Comparison of ENCODE assay signal across 12 cellular contexts in the genomic region with DNA sequence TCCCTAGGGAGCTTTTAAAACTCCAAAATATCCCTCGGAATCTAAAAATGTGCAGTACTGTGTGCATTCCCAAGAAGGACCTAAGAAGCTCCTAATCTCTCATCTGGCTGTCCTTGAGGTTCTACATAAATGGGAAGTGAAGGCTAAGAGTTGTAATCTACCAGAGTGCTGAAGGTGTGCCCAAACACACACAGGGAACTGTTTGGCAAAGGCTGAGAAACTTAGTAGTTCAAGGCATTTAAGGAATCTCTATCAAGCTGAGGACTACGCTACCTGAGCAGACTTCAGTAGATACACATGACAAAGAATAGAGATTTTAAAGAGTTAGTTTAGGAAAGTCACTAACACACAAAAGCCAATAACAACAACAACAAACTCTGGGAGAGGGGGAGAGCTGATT.
"Had no signal": no experiment of that assay in that cellular context is flagged by ENCODE, and none has a peak within 500 bp of the region (broad histone marks: within the 10 kb centered on the region; RNA-seq: fewer than 3 reads in every experiment).

No MANE protein-coding gene starts in this region.

- H3K27me3 ChIP-seq: neural progenitor cell, tibial nerve had no signal

- H3K27ac ChIP-seq: left ventricle myocardium inferior, neural progenitor cell had no signal

- H3K4me3 ChIP-seq: left ventricle myocardium inferior, neural progenitor cell, tibial nerve had no signal

- H3K36me3 ChIP-seq: left ventricle myocardium inferior, neural progenitor cell, tibial nerve had no signal

- DNase-seq: activated CD4-positive, alpha-beta T cell treated with anti-CD3 and anti-CD28 coated beads, Interleukin-2, amount 50 U/mL, for 1 hour; activated naive CD4-positive, alpha-beta T cell treated with Interleukin-2 at 50 U/mL for 16 hours; anterior cingulate cortex; cerebellar nuclear complex; erythroblast; kidney; left ventricle myocardium inferior; stimulated activated CD4-positive, alpha-beta T cell treated with anti-CD3 and anti-CD28 coated beads, Interleukin-12 subunit alpha, Interleukin-12 subunit beta, amount 100 ng/mL, for 4 hours; stimulated activated CD4-positive, alpha-beta T cell treated with anti-CD3 and anti-CD28 coated beads, Interleukin-2, amount 100 ng/mL, for 24 hours had no signal

- ATAC-seq: activated CD4-positive, CD25-positive, alpha-beta regulatory T cell treated with anti-CD3 and anti-CD28 coated beads, Interleukin-2, amount 50 U/mL, for 24 hours had no signal

- H3K9me3 ChIP-seq: left ventricle myocardium inferior, tibial nerve had no signal

- FAIRE-seq: kidney had no signal
